ENCODE assay signal across 14 cellular contexts in the genomic region with DNA sequence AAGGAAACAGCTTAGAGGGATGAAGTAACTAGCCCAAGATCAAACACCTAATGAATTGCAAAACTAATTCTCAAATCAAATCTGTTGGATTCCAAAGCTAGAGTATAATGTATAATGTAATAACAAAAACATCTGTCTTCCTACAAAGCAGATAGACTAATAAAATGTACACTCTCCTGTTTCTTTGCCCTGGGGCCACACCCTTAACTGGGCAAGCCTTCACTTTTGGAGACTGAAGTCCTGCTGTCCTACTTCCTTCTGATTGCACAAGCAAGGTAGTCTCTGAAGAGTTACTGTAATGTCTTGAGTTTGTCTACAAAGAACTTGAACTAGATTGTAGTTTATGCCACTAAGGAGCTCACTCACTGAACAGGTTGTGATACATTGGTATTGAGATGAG. TPM values are rescaled to one million over a fixed set of nuclear protein-coding genes. Genes with fewer than 3 reads are reported as not detected.
DNase-seq lines count a peak whose midpoint lies in the region; ATAC-seq and TF ChIP-seq lines count a peak whose summit lies in the region.
"Had no signal": no experiment of that assay in that cellular context is flagged by ENCODE, and none has a peak within 500 bp of the region (broad histone marks: within the 10 kb centered on the region; RNA-seq: fewer than 3 reads in every experiment).

No MANE protein-coding gene starts in this region.

- TF ChIP-seq CTCF in OCI-LY7 (conservative IDR thresholded peaks at IDR 0.05; ENCODE audit: low read length) = no peak
- TF ChIP-seq CTCF in endothelial cell (IDR thresholded peaks at IDR 0.05; ENCODE audit: unreplicated experiment) = no peak

- H3K9me3 ChIP-seq in OCI-LY7 (ENCODE audit: low read length) = no peaks in the 10 kb centered on the region
- H3K9me3 ChIP-seq: breast epithelium, heart right ventricle, prostate gland, uterus had no signal

- POLR2A ChIA-PET in OCI-LY7 (lab: Charles Lee) = interaction anchor here (0.5 kb wide), 1 partner anchor 69 kb away, joined by 8 read pairs; no protein-coding TSS in a partner anchor

- H3K36me3 ChIP-seq in OCI-LY7 (ENCODE audit: insufficient read depth, low read length) = peaks cover 52% of the 10 kb centered on the region
- H3K36me3 ChIP-seq: breast epithelium, prostate gland, uterus had no signal

- H2AFZ ChIP-seq in OCI-LY7 (ENCODE audit: low read length) = no peak overlapping the region

- H3K27ac Mint-ChIP-seq in endothelial cell (ENCODE audit: unreplicated experiment) = no peak overlapping the region
- H3K27ac Mint-ChIP-seq in stimulated activated naive CD8-positive, alpha-beta T cell treated with anti-CD3 and anti-CD28 coated beads, Interleukin-15, amount 100 ng/mL, for 72 hours = peak overlapping the region; percentile 5 to 90
- H3K27ac Mint-ChIP-seq: activated naive CD4-positive, alpha-beta T cell treated with anti-CD3 and anti-CD28 coated beads for 36 hours had no signal

- H3K27ac ChIP-seq in OCI-LY7 (ENCODE audit: low read depth, low read length, poor library complexity, severe bottlenecking) = no peak overlapping the region
- H3K27ac ChIP-seq: breast epithelium, heart right ventricle, prostate gland, uterus had no signal

- intact Hi-C loops in OCI-LY7 (cut with micrococcal nuclease; ENCODE audit: unreplicated experiment) = no loop called here

- no peak for DNase-seq in activated T-cell treated with anti-CD3 and anti-CD28 coated beads, Interleukin-2, amount 50 U/mL, for 4 hours
- no peak for DNase-seq in activated T-cell treated with anti-CD3 and anti-CD28 coated beads, Interleukin-2, amount 50 U/mL, for 48 hours
- no peak for DNase-seq in OCI-LY7 (ENCODE audit: low spot score)
- no peak for DNase-seq in endothelial cell (ENCODE audit: low spot score)
- no peak for DNase-seq in stimulated activated naive CD8-positive, alpha-beta T cell treated with anti-CD3 and anti-CD28 coated beads, Interleukin-15, amount 100 ng/mL, for 72 hours
- no peak for DNase-seq in NCI-H82 treated with DMSO at 0.1 percent for 48 hours (lab: John Stamatoyannopoulos, UW; ENCODE audit: unreplicated experiment)
- DNase-seq: activated naive CD4-positive, alpha-beta T cell treated with anti-CD3 and anti-CD28 coated beads for 36 hours; heart right ventricle; stimulated activated naive CD4-positive, alpha-beta T cell; uterus had no signal

- H3K9me3 Mint-ChIP-seq in activated T-cell treated with anti-CD3 and anti-CD28 coated beads, Interleukin-2, amount 50 U/mL, for 4 hours = no peaks in the 10 kb centered on the region
- no peaks in the 10 kb centered on the region for H3K9me3 Mint-ChIP-seq in endothelial cell (ENCODE audit: unreplicated experiment)
- H3K9me3 Mint-ChIP-seq in stimulated activated naive CD8-positive, alpha-beta T cell treated with anti-CD3 and anti-CD28 coated beads, Interleukin-15, amount 100 ng/mL, for 72 hours = no peaks in the 10 kb centered on the region
- H3K9me3 Mint-ChIP-seq: activated naive CD4-positive, alpha-beta T cell treated with anti-CD3 and anti-CD28 coated beads for 36 hours had no signal

- peak overlapping the region; percentile 2; the same call in 1 of the 2 replicates for H3K4me2 ChIP-seq in OCI-LY7 (ENCODE audit: low read length)

- no peak overlapping the region for H3K4me3 ChIP-seq in OCI-LY7 (ENCODE audit: low read depth, low read length, poor library complexity, severe bottlenecking)
- H3K4me3 ChIP-seq: breast epithelium, heart right ventricle, prostate gland, uterus had no signal

- H3K27me3 Mint-ChIP-seq in activated T-cell treated with anti-CD3 and anti-CD28 coated beads, Interleukin-2, amount 50 U/mL, for 4 hours (ENCODE audit: low read depth) = no peaks in the 10 kb centered on the region
- peaks cover 1% of the 10 kb centered on the region for H3K27me3 Mint-ChIP-seq in endothelial cell (ENCODE audit: unreplicated experiment)
- no peaks in the 10 kb centered on the region for H3K27me3 Mint-ChIP-seq in stimulated activated naive CD8-positive, alpha-beta T cell treated with anti-CD3 and anti-CD28 coated beads, Interleukin-15, amount 100 ng/mL, for 72 hours

- no peak for ATAC-seq in activated T-cell treated with anti-CD3 and anti-CD28 coated beads, Interleukin-2, amount 50 U/mL, for 4 hours
- no peak for ATAC-seq in stimulated activated naive CD8-positive, alpha-beta T cell treated with anti-CD3 and anti-CD28 coated beads, Interleukin-15, amount 100 ng/mL, for 72 hours
- no peak for ATAC-seq in GM19455 (IDR thresholded peaks at IDR 0.05; ENCODE audit: unreplicated experiment)
- no peak for ATAC-seq in GM21360 (IDR thresholded peaks at IDR 0.05; ENCODE audit: unreplicated experiment)
- ATAC-seq: heart right ventricle had no signal

- peaks cover 30% of the 10 kb centered on the region for H3K4me1 Mint-ChIP-seq in activated T-cell treated with anti-CD3 and anti-CD28 coated beads, Interleukin-2, amount 50 U/mL, for 4 hours (ENCODE audit: low read depth)
- peaks cover 20% of the 10 kb centered on the region for H3K4me1 Mint-ChIP-seq in endothelial cell (ENCODE audit: unreplicated experiment)
- H3K4me1 Mint-ChIP-seq in stimulated activated naive CD8-positive, alpha-beta T cell treated with anti-CD3 and anti-CD28 coated beads, Interleukin-15, amount 100 ng/mL, for 72 hours = peaks cover 24% of the 10 kb centered on the region

- CTCF ChIA-PET in OCI-LY7 (lab: Charles Lee; ENCODE audit: unreplicated experiment) = interaction anchor here (0.6 to 1.1 kb wide), 2 partner anchors 10 to 272 kb away, joined by 4 read pairs; no protein-coding TSS in a partner anchor

- no TSS peak for BruUV-seq in OCI-LY7 (replicated peaks; lab: Mats Ljungman, UMichigan)

- peaks cover 16% of the 10 kb centered on the region for H3K36me3 Mint-ChIP-seq in activated T-cell treated with anti-CD3 and anti-CD28 coated beads, Interleukin-2, amount 50 U/mL, for 4 hours (ENCODE audit: insufficient read depth)
- H3K36me3 Mint-ChIP-seq in endothelial cell (ENCODE audit: low read depth, unreplicated experiment) = peaks cover 9% of the 10 kb centered on the region

- no peaks in the 10 kb centered on the region for H4K20me1 ChIP-seq in OCI-LY7 (ENCODE audit: insufficient read depth, low read length)

- peak overlapping the region; percentile 94 for H3K4me3 Mint-ChIP-seq in activated T-cell treated with anti-CD3 and anti-CD28 coated beads, Interleukin-2, amount 50 U/mL, for 4 hours
- H3K4me3 Mint-ChIP-seq in endothelial cell (ENCODE audit: unreplicated experiment) = peak overlapping the region; percentile 73
- H3K4me3 Mint-ChIP-seq in stimulated activated naive CD8-positive, alpha-beta T cell treated with anti-CD3 and anti-CD28 coated beads, Interleukin-15, amount 100 ng/mL, for 72 hours = peak overlapping the region in 1 of 2 donors; percentile 25

- H3K4me1 ChIP-seq in OCI-LY7 (ENCODE audit: insufficient read depth, low read length, poor library complexity, severe bottlenecking) = peaks cover 14% of the 10 kb centered on the region

- H3K79me2 ChIP-seq in OCI-LY7 (ENCODE audit: insufficient read depth, low read depth, low read length) = peaks cover 32% of the 10 kb centered on the region

- H3K9me2 ChIP-seq in OCI-LY7 (ENCODE audit: insufficient read depth, low read length) = no peaks in the 10 kb centered on the region

RNA-seq across cellular contexts. Expression of a gene that starts 2.5 kb away (rescaled TPM):
- 10 to 100 TPM; 88.5 to 88.6 (median 88.6) TPM for total RNA-seq in activated T-cell treated with anti-CD3 and anti-CD28 coated beads, Interleukin-2, amount 50 U/mL, for 4 hours
- 32.6 and 47.2 TPM in 2 replicates for total RNA-seq in OCI-LY7 (2014; rRNA removed; shearing (Covaris generic))
- total RNA-seq in OCI-LY7 (2022) (35.1 TPM in 2 replicates), endothelial cell (ENCODE audit: unreplicated experiment) (49.8 TPM)
